Comparison of ENCODE assay signal across 8 cellular contexts in the genomic region with DNA sequence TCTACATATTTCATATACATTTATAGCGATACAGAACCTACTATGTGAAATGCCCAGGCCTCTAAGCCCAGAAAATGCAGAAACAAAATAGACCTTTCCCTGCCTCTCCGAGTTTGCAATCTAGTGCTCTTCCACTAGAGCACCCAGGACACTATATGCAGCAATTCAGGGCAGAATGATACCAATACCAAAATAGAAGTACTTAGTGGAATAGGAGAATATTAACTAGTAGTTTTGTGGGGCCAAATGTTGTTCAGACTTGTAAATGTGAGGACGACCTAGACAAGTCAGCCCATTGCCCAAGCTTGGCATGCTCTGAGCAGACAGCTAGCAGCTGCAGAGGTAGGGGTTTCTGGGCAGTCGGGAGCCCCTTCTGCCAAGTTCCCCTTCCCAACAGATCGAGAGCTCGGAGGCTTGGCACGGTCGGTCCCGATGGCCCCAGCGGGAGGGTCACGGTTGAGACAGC. TPM values are rescaled to one million over a fixed set of nuclear protein-coding genes. Genes with fewer than 3 reads are reported as not detected.
DNase-seq lines count a peak whose midpoint lies in the region; ATAC-seq, FAIRE-seq and TF ChIP-seq lines count a peak whose summit lies in the region.

No MANE protein-coding gene starts in this region.

- FAIRE-seq in small intestine (lab: Jason Lieb, UNC), result no peak

- DNase-seq in AG20443 (ENCODE audit: low spot score) (peak; percentile 41), HEK293T (ENCODE audit: extremely low spot score) (peak; percentile 37), cardiac fibroblast (ENCODE audit: low read depth in 2 of 2) (peak; percentile 23 to 39), small intestine (no peak), middle frontal gyrus (ENCODE audit: extremely low spot score, low spot score) (no peak), omental fat pad (ENCODE audit: low spot score) (no peak)
- DNase-seq in activated naive CD4-positive, alpha-beta T cell treated with Interleukin-2 at 50 U/mL for 16 hours, result no peak

- H3K4me3 ChIP-seq in cardiac fibroblast (replicated peaks in 1 of 2; ENCODE audit: low read depth in 2 of 2, low read length in 2 of 2) (peak overlapping the region; percentile 42 to 43), muscle layer of duodenum (ENCODE audit: low read depth in 1 of 2, low read length in 2 of 2) (peak overlapping the region; percentile 46 to 64), small intestine (ENCODE audit: low read depth in 1 of 2, low read length in 2 of 2) (peak overlapping the region in 1 of 2 donors; percentile 63)

- peaks cover 9 to 23% of the 10 kb centered on the region in 2 donors for H3K4me1 ChIP-seq in muscle layer of duodenum (ENCODE audit: control insufficient read depth in 1 of 2, insufficient read depth in 2 of 2, low read length in 2 of 2)
- no peaks in the 10 kb centered on the region for H3K4me1 ChIP-seq in small intestine (ENCODE audit: control insufficient read depth in 2 of 2, insufficient read depth in 1 of 2, low read depth in 1 of 2, low read length in 1 of 2)

- 14 to 15% (median 15%) methylated on average over 11 of the region's 11 CpGs for WGBS in small intestine, 3 donors

- H3K27me3 ChIP-seq in muscle layer of duodenum (ENCODE audit: low read depth, low read length) (peaks cover 18% of the 10 kb centered on the region), small intestine (ENCODE audit: control insufficient read depth in 2 of 2, insufficient read depth in 2 of 2, low read length in 2 of 2) (peaks cover 0 to 12% of the 10 kb centered on the region in 2 donors)

- H3K27ac ChIP-seq in muscle layer of duodenum (ENCODE audit: low read length), result no peak overlapping the region
- H3K27ac ChIP-seq in small intestine (ENCODE audit: low read depth in 1 of 2, low read length in 1 of 2), result no peak overlapping the region

- no peaks in the 10 kb centered on the region for H3K36me3 ChIP-seq in muscle layer of duodenum (ENCODE audit: control insufficient read depth in 1 of 2, insufficient read depth in 2 of 2, low read length in 2 of 2)
- no peaks in the 10 kb centered on the region for H3K36me3 ChIP-seq in small intestine (ENCODE audit: control insufficient read depth in 2 of 2, insufficient read depth in 2 of 2, low read length in 2 of 2)

- H3K9me3 ChIP-seq in muscle layer of duodenum (ENCODE audit: control insufficient read depth in 1 of 2, low read length in 2 of 2) (no peaks in the 10 kb centered on the region), small intestine (ENCODE audit: control insufficient read depth, low read depth) (no peaks in the 10 kb centered on the region)

- TF ChIP-seq CTCF in cardiac fibroblast (IDR thresholded peaks at IDR 0.05; ENCODE audit: low read depth, low read length), result peak; percentile 12
- TF ChIP-seq CTCF in omental fat pad (IDR thresholded peaks at IDR 0.05), result no peak

- ATAC-seq in omental fat pad (ENCODE audit: low FRiP score), result no peak

- CTCF ChIA-PET in HEK293T (lab: Yijun Ruan, JAX), result interaction anchor here (0.7 to 0.8 kb wide), 2 partner anchors 128 to 145 kb away, joined by 3 read pairs; no protein-coding TSS in a partner anchor

- POLR2A ChIA-PET in HEK293T (lab: Yijun Ruan, JAX), result no interaction called here

TF ChIP-seq in HEK293T, 16 proteins besides CTCF, POLR2A, EP300 and RAD21:
- TF ChIP-seq TARDBP (IDR thresholded peaks at IDR 0.05) (no peak), ARNT (IDR thresholded peaks at IDR 0.05) (no peak), LEF1 (IDR thresholded peaks at IDR 0.05; ENCODE audit: borderline replicate concordance) (no peak), HDGF (IDR thresholded peaks at IDR 0.05; ENCODE audit: borderline replicate concordance) (no peak), FOXM1 (IDR thresholded peaks at IDR 0.05; ENCODE audit: borderline replicate concordance) (no peak), SP1 (IDR thresholded peaks at IDR 0.05) (no peak), ZNF384 (IDR thresholded peaks at IDR 0.05) (no peak), FOXK2 (IDR thresholded peaks at IDR 0.05) (no peak), L3MBTL2 (conservative IDR thresholded peaks at IDR 0.05) (no peak), NFRKB (IDR thresholded peaks at IDR 0.05) (no peak)
- TF ChIP-seq, protein P1, sequence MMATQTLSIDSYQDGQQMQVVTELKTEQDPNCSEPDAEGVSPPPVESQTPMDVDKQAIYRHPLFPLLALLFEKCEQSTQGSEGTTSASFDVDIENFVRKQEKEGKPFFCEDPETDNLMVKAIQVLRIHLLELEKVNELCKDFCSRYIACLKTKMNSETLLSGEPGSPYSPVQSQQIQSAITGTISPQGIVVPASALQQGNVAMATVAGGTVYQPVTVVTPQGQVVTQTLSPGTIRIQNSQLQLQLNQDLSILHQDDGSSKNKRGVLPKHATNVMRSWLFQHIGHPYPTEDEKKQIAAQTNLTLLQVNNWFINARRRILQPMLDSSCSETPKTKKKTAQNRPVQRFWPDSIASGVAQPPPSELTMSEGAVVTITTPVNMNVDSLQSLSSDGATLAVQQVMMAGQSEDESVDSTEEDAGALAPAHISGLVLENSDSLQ (IDR thresholded peaks at IDR 0.05), result no peak

RNA-seq across cellular contexts. Expression of a gene that starts 35.8 kb away (rescaled TPM):
- polyA plus RNA-seq in small intestine, result 1 to 10 TPM in 1 of 3 donors, under 1 TPM in 2; 0.45 to 8.8 (median 0.81) TPM
- total RNA-seq in omental fat pad, result 100 to 1,000 TPM in 1 of 4 donors, 10 to 100 TPM in 3; 24.8 to 210 (median 65.7) TPM

Comparison
In these comparisons a context has a peak if more than half of its experiments do, and no peak if none do; other contexts are left out.
1. DNase-seq: peak in AG20443 (single experiment), HEK293T (single experiment) and cardiac fibroblast (2 of 2); none in small intestine (single experiment), middle frontal gyrus (single experiment), activated naive CD4-positive, alpha-beta T cell treated with Interleukin-2 at 50 U/mL for 16 hours (single experiment) and omental fat pad (single experiment).